ENCODE assay signal across 7 cellular contexts in genomic region chr10:48604408-48605263, GRCh38. TPM values are rescaled to one million over a fixed set of nuclear protein-coding genes. Genes with fewer than 3 reads are reported as not detected.
DNase-seq lines count a peak whose midpoint lies in the region; ATAC-seq lines count a peak whose summit lies in the region.

ARHGAP22 (minus strand) TSS chr10:48605073; CDS start chr10:48604796, 277 bp downstream.

- DNase-seq in Karpas-422 (peak; percentile 59), NCI-H446 treated with DMSO at 0.1 percent for 48 hours (lab: John Stamatoyannopoulos, UW) (no peak)
- peak; percentile 18 for DNase-seq in stimulated activated naive CD8-positive, alpha-beta T cell treated with anti-CD3 and anti-CD28 coated beads, Interleukin-15, Interleukin-2, amounts not matched to agents 100 U/mL and 50 U/mL, for 24 hours
- no peak for DNase-seq in NK-92 treated with Interleukin-12 subunit alpha and Interleukin-12 subunit beta, amount 100 ng/mL, for 24 hours (lab: John Stamatoyannopoulos, UW)

- no peaks in the 10 kb centered on the region for H4K20me1 ChIP-seq in Karpas-422 (ENCODE audit: insufficient read depth, low read depth, low read length)

- H3K4me1 ChIP-seq in Karpas-422 (ENCODE audit: low read length): peaks cover 19% of the 10 kb centered on the region

- H3K4me3 ChIP-seq in Karpas-422 (ENCODE audit: low read length): peak within 1 kb of the TSS; percentile 57

- H3K9me2 ChIP-seq in Karpas-422 (replicated peaks; ENCODE audit: insufficient read depth, low read length): no peaks in the 10 kb centered on the region

- peak within 1 kb of the TSS; percentile 53 for H3K9ac ChIP-seq in Karpas-422 (ENCODE audit: low read length)

- peak; percentile 69 for ATAC-seq in GM18511 (IDR thresholded peaks at IDR 0.05; ENCODE audit: unreplicated experiment)
- ATAC-seq in stimulated activated naive CD8-positive, alpha-beta T cell treated with anti-CD3 and anti-CD28 coated beads, Interleukin-15, Interleukin-2, amounts not matched to agents 100 U/mL and 50 U/mL, for 24 hours: no peak

- H2AFZ ChIP-seq in Karpas-422 (ENCODE audit: low read length): peak within 1 kb of the TSS; percentile 26; the same call in 1 of the 2 replicates

- H3K36me3 ChIP-seq in Karpas-422 (ENCODE audit: insufficient read depth, low read length): no peaks in the 10 kb centered on the region

- H3K4me2 ChIP-seq in Karpas-422 (ENCODE audit: low read depth, low read length, poor library complexity, severe bottlenecking): peak within 1 kb of the TSS; percentile 66

- H3K9me3 ChIP-seq in Karpas-422 (ENCODE audit: low read length): no peaks in the 10 kb centered on the region

- no peaks in the 10 kb centered on the region; the same call in 1 of the 2 replicates for H3K27me3 ChIP-seq in Karpas-422 (ENCODE audit: low read length)
- no peaks in the 10 kb centered on the region for H3K27me3 ChIP-seq in layer of hippocampus (ENCODE audit: control insufficient read depth, insufficient read depth, low read length)

- H3K27ac ChIP-seq in Karpas-422 (ENCODE audit: low read length) (no peak within 1 kb of the TSS), cingulate gyrus (ENCODE audit: low read depth, low read length) (peak within 1 kb of the TSS; percentile 85), layer of hippocampus (ENCODE audit: low read depth, low read length) (peak within 1 kb of the TSS; percentile 77)

- H3K79me2 ChIP-seq in Karpas-422 (ENCODE audit: low read length): no peaks in the 10 kb centered on the region

RNA-seq across cellular contexts. Expression of gene ARHGAP22, which starts in this region (rescaled TPM):
- total RNA-seq in Karpas-422 (2014; rRNA removed; shearing (Covaris generic); ENCODE audit: low replicate concordance): 0.07 and 6.1 TPM in 2 replicates

Comparison
In these comparisons a context has a peak if more than half of its experiments do, and no peak if none do; other contexts are left out.
1. DNase-seq: peak in Karpas-422 (single experiment) and stimulated activated naive CD8-positive, alpha-beta T cell treated with anti-CD3 and anti-CD28 coated beads, Interleukin-15, Interleukin-2, amounts not matched to agents 100 U/mL and 50 U/mL, for 24 hours (single experiment); none in NK-92 treated with Interleukin-12 subunit alpha and Interleukin-12 subunit beta, amount 100 ng/mL, for 24 hours (single experiment) and NCI-H446 treated with DMSO at 0.1 percent for 48 hours (single experiment).